ENCODE assay signal across 23 cellular contexts in the genomic region with DNA sequence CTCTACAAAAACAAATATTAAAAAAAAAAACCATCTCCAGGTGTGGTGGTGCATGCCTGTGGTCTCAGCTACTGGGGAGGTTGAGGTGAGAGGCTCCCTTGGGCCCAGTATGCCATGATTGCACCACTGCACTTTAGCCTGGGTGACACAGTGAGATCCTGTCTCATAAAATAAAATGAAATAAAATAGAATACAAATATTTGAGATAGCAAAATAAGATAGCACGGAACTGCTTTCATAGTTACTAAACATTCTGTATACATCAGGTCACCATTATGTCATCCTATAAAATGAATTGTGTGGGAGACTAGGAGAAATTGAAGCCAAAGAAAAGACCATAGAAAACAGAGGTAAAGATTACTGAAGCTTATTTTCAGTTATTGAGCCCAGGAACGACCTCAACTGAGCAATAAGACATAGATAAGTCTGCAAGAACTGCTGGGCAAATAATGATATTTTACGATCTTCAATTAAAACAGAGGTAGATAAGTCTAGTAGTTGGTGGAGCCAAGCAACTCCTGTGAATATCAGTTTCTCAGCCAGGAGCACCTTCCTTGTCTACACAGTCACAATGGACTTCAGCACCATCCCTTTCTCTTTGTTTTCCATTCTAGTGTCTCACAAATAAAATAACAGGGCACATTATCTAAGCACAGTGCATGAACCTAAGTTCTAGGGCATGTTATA. TPM values are rescaled to one million over a fixed set of nuclear protein-coding genes. Genes with fewer than 3 reads are reported as not detected.
DNase-seq lines count a peak whose midpoint lies in the region; ATAC-seq and TF ChIP-seq lines count a peak whose summit lies in the region.
"Had no signal": no experiment of that assay in that cellular context is flagged by ENCODE, and none has a peak within 500 bp of the region (broad histone marks: within the 10 kb centered on the region; RNA-seq: fewer than 3 reads in every experiment).

No MANE protein-coding gene starts in this region.

- H3K9me2 ChIP-seq in PC-3 (replicated peaks; ENCODE audit: low read length) (no peaks in the 10 kb centered on the region), hepatocyte (replicated peaks; ENCODE audit: insufficient read depth) (no peaks in the 10 kb centered on the region)

- CTCF ChIA-PET in PC-3 (lab: Charles Lee) = no interaction called here
- CTCF ChIA-PET in GM10248 (lab: Yijun Ruan, JAX) = no interaction called here

- peak overlapping the region; percentile 41 for H3K27ac ChIP-seq in 22Rv1
- H3K27ac ChIP-seq in PC-3 (ENCODE audit: low read length) = peak overlapping the region; percentile 32; the same call in 1 of the 2 replicates
- H3K27ac ChIP-seq in hepatocyte = no peak overlapping the region
- peak overlapping the region; percentile 45 to 80 (median 50) for H3K27ac ChIP-seq in transverse colon
- no peak overlapping the region for H3K27ac ChIP-seq in caudate nucleus (ENCODE audit: low read depth, low read length)
- H3K27ac ChIP-seq: BLaER1, GM23248 had no signal

- H3K27me3 ChIP-seq in PC-3 (ENCODE audit: low read length) (no peaks in the 10 kb centered on the region), hepatocyte (no peaks in the 10 kb centered on the region), transverse colon (no peaks in the 10 kb centered on the region)
- H3K27me3 ChIP-seq: BLaER1 had no signal

- no peak for TF ChIP-seq EP300 in transverse colon (IDR thresholded peaks at IDR 0.05; ENCODE audit: low read depth)

- intact Hi-C loops in PC-3 (cut with micrococcal nuclease) = no loop called here
- intact Hi-C loops in transverse colon (cut with DNase I; ENCODE audit: low total_unique reads) = no loop called here

- no peak overlapping the region for H2AFZ ChIP-seq in PC-3 (ENCODE audit: low read length)
- no peak overlapping the region for H2AFZ ChIP-seq in hepatocyte
- H2AFZ ChIP-seq: GM23248 had no signal

- H3K4me2 ChIP-seq in PC-3 (ENCODE audit: low read length) (no peak overlapping the region), hepatocyte (no peak overlapping the region)
- H3K4me2 ChIP-seq: BLaER1 had no signal

- BruUV-seq in PC-3 (replicated peaks; lab: Mats Ljungman, UMichigan) = no TSS peak

- TF ChIP-seq CTCF in 22Rv1 (IDR thresholded peaks at IDR 0.05) = no peak
- TF ChIP-seq CTCF in PC-3 (conservative IDR thresholded peaks at IDR 0.05; ENCODE audit: low read depth, low read length) = no peak
- no peak for TF ChIP-seq CTCF in hepatocyte (IDR thresholded peaks at IDR 0.05; ENCODE audit: poor library complexity)
- no peak for TF ChIP-seq CTCF in transverse colon (IDR thresholded peaks at IDR 0.05)
- no peak for TF ChIP-seq CTCF in GM10248 (IDR thresholded peaks at IDR 0.05; ENCODE audit: control extremely low read depth, extremely low read depth, low read depth, missing control alignments)

- WGBS in hepatocyte (ENCODE audit: low lambda C conversion rate, missing lambda C conversion rate) = 61% methylated on average over 3 of the region's 3 CpGs
- 27 to 41% methylated on average over 3 of the region's 3 CpGs for WGBS in transverse colon (ENCODE audit: low coverage in 1 of 2), 2 donors

- H3K9ac ChIP-seq in PC-3 (ENCODE audit: low read length) = no peak overlapping the region
- H3K9ac ChIP-seq: BLaER1, GM23248 had no signal

- H3K9me3 ChIP-seq in PC-3 (ENCODE audit: low read length) = no peaks in the 10 kb centered on the region
- H3K9me3 ChIP-seq in hepatocyte (ENCODE audit: low read depth) = no peaks in the 10 kb centered on the region
- no peaks in the 10 kb centered on the region for H3K9me3 ChIP-seq in transverse colon
- H3K9me3 ChIP-seq: BLaER1, HAP-1 had no signal

- ATAC-seq in PC-3 = no peak
- no peak for ATAC-seq in HG03442 (IDR thresholded peaks at IDR 0.05; ENCODE audit: unreplicated experiment)
- ATAC-seq: CD8-positive, alpha-beta T cell; HepG2 had no signal

- H3F3A ChIP-seq in PC-3 (ENCODE audit: low read length, unreplicated experiment) = no peaks in the 10 kb centered on the region

- TF ChIP-seq POLR2A in transverse colon (IDR thresholded peaks at IDR 0.05) = no peak

- H3K4me1 ChIP-seq in PC-3 (ENCODE audit: insufficient read depth, low read length) (no peaks in the 10 kb centered on the region), hepatocyte (ENCODE audit: insufficient read depth) (no peaks in the 10 kb centered on the region), transverse colon (peaks cover 0 to 26% (median 16%) of the 10 kb centered on the region in 4 donors)
- H3K4me1 ChIP-seq: BLaER1, HAP-1 had no signal

- H4K20me1 ChIP-seq in PC-3 (ENCODE audit: low read length) (no peaks in the 10 kb centered on the region), hepatocyte (ENCODE audit: insufficient read depth, poor library complexity, severe bottlenecking) (no peaks in the 10 kb centered on the region)
- H4K20me1 ChIP-seq: BLaER1 had no signal

- peak; percentile 28 for DNase-seq in PC-3
- peak; percentile 11 for DNase-seq in hepatocyte (ENCODE audit: low spot score)
- DNase-seq in transverse colon = peak; percentile 24
- no peak for DNase-seq in caudate nucleus (lab: John Stamatoyannopoulos, UW)
- no peak for DNase-seq in GM10248 (ENCODE audit: extremely low spot score)
- DNase-seq: 8988T; Calu3; CD8-positive, alpha-beta T cell; DMS53; DND-41; EL; GM23248; KBM-7 had no signal

- H3K79me2 ChIP-seq in PC-3 (ENCODE audit: low read length) (no peaks in the 10 kb centered on the region), hepatocyte (no peaks in the 10 kb centered on the region)

- H3K4me3 ChIP-seq in PC-3 (ENCODE audit: low read length) = no peak overlapping the region
- H3K4me3 ChIP-seq in hepatocyte = no peak overlapping the region
- no peak overlapping the region for H3K4me3 ChIP-seq in transverse colon
- H3K4me3 ChIP-seq: BLaER1, GM23248, HAP-1 had no signal

- H3K36me3 ChIP-seq in PC-3 (ENCODE audit: low read depth, low read length) (no peaks in the 10 kb centered on the region), hepatocyte (replicated peaks; ENCODE audit: insufficient read depth, low read depth) (no peaks in the 10 kb centered on the region), transverse colon (no peaks in the 10 kb centered on the region)
- H3K36me3 ChIP-seq: BLaER1, HAP-1 had no signal

- in situ Hi-C loops in transverse colon (cut with MboI; ENCODE audit: low pct_ligation_motif_present in 1 of 4, low pct_unique_long_range_greater_than_20kb in 1 of 4, low sequenced_read_pairs in 3 of 4) = no loop called here

- POLR2A ChIA-PET in PC-3 (lab: Charles Lee; ENCODE audit: unreplicated experiment) (no interaction called here), GM10248 (lab: Yijun Ruan, JAX) (no interaction called here)

RNA-seq across cellular contexts. Expression of a gene that starts 9.9 kb away (rescaled TPM):
- total RNA-seq in PC-3 (2014; rRNA removed) (not detected in 2 replicates), hepatocyte (not detected in 2 replicates), transverse colon (not detected)
- polyA plus RNA-seq in hepatocyte = not detected in 2 replicates
- total RNA-seq: A673; Calu3; CD8-positive, alpha-beta T cell; G401; GM23248; H4; HepG2 had no signal
- polyA plus RNA-seq: AG04450, GM23248, HepG2, IgD-negative memory B cell had no signal

RNA-seq across cellular contexts. Expression of a gene that starts 42.0 kb away (rescaled TPM):
- total RNA-seq in PC-3 (2014; rRNA removed) = not detected in 2 replicates
- total RNA-seq in hepatocyte = not detected in 2 replicates
- polyA plus RNA-seq in hepatocyte = not detected in 2 replicates
- not detected for total RNA-seq in transverse colon
- total RNA-seq: A673; Calu3; CD8-positive, alpha-beta T cell; G401; GM23248; H4; HepG2 had no signal
- polyA plus RNA-seq: AG04450, GM23248, HepG2, IgD-negative memory B cell had no signal

RNA-seq across cellular contexts. Expression of a gene that starts 44.3 kb away (rescaled TPM):
- total RNA-seq in PC-3 (2014; rRNA removed) (not detected in 2 replicates), hepatocyte (not detected in 2 replicates), transverse colon (not detected)
- not detected in 2 replicates for polyA plus RNA-seq in hepatocyte
- total RNA-seq: A673; Calu3; CD8-positive, alpha-beta T cell; G401; GM23248; H4; HepG2 had no signal
- polyA plus RNA-seq: AG04450, GM23248, HepG2, IgD-negative memory B cell had no signal

Comparison
In these comparisons a context has a peak if more than half of its experiments do, and no peak if none do; other contexts are left out.
1. H3K27ac ChIP-seq: peak in 22Rv1 (single experiment), PC-3 (single experiment) and transverse colon (4 of 4); none in hepatocyte (single experiment) and caudate nucleus (single experiment).
2. DNase-seq: peak in PC-3 (single experiment), hepatocyte (single experiment) and transverse colon (single experiment); none in caudate nucleus (0 of 61) and GM10248 (single experiment).